In genomic region chr12:30795660-30796507, GRCh38 we compare ENCODE assay signal across 8 cellular contexts. TPM values are rescaled to one million over a fixed set of nuclear protein-coding genes. Genes with fewer than 3 reads are reported as not detected.
DNase-seq lines count a peak whose midpoint lies in the region; ATAC-seq and TF ChIP-seq lines count a peak whose summit lies in the region.

No MANE protein-coding gene starts in this region.

- TF ChIP-seq CTCF in kidney epithelial cell (IDR thresholded peaks at IDR 0.05; ENCODE audit: insufficient read depth, low read length, poor library complexity, severe bottlenecking) = peak; percentile 8

- H3K27me3 ChIP-seq in kidney epithelial cell (ENCODE audit: control insufficient read depth, insufficient read depth, low read length) = no peaks in the 10 kb centered on the region

- H3K27ac ChIP-seq in caudate nucleus (ENCODE audit: low read depth, low read length) = peak overlapping the region; percentile 86

- peak; percentile 63 for ATAC-seq in GM19468 (IDR thresholded peaks at IDR 0.05; ENCODE audit: extremely low read depth, unreplicated experiment)
- peak; percentile 79 for ATAC-seq in HG03571 (IDR thresholded peaks at IDR 0.05; ENCODE audit: unreplicated experiment)

- H3K4me3 ChIP-seq in kidney epithelial cell (ENCODE audit: low read depth, low read length) = peak overlapping the region; percentile 66

- no peaks in the 10 kb centered on the region for H3K36me3 ChIP-seq in kidney epithelial cell (ENCODE audit: control insufficient read depth, insufficient read depth, low read length)

- DNase-seq in D341Med (ENCODE audit: low spot score) = peak; percentile 62
- peak in 4 of 5 experiments; percentile 13 to 70 (median 32) for DNase-seq in T-helper 2 cell
- peak in 21 of 61 donors; percentile 8 to 63 (median 38) for DNase-seq in caudate nucleus (lab: John Stamatoyannopoulos, UW)
- no peak for DNase-seq in kidney epithelial cell (ENCODE audit: low read depth)
- DNase-seq in stimulated activated CD4-positive, alpha-beta T cell treated with anti-CD3 and anti-CD28 coated beads, Interleukin-15, amount 100 ng/mL, for 48 hours (ENCODE audit: low read depth in 2 of 2) = peak; percentile 56 to 63
- DNase-seq in NCI-H446 (lab: John Stamatoyannopoulos, UW) = no peak

RNA-seq across cellular contexts. Expression of gene CAPRIN2, which starts 41.1 kb away (rescaled TPM):
- total RNA-seq in kidney epithelial cell = 25.9 and 30.2 TPM in 2 replicates

Comparison
In these comparisons a context has a peak if more than half of its experiments do, and no peak if none do; other contexts are left out.
1. DNase-seq: peak in D341Med (single experiment), T-helper 2 cell (4 of 5) and stimulated activated CD4-positive, alpha-beta T cell treated with anti-CD3 and anti-CD28 coated beads, Interleukin-15, amount 100 ng/mL, for 48 hours (2 of 2); none in kidney epithelial cell (single experiment) and NCI-H446 (0 of 2).